19 cellular contexts compared by ENCODE assay signal in genomic region chr16:64133396-64133795, GRCh38.
DNase-seq lines count a peak whose midpoint lies in the region; TF ChIP-seq lines count a peak whose summit lies in the region.
"Had no signal": no experiment of that assay in that cellular context is flagged by ENCODE, and none has a peak within 500 bp of the region (broad histone marks: within the 10 kb centered on the region; RNA-seq: fewer than 3 reads in every experiment).

No MANE protein-coding gene starts in this region.

- H3K4me2 ChIP-seq in hepatocyte, result peak overlapping the region; percentile 50

- peaks cover 13% of the 10 kb centered on the region for H3K4me1 ChIP-seq in hepatocyte (ENCODE audit: insufficient read depth)
- H3K4me1 ChIP-seq: Caco-2 had no signal

- no peak for TF ChIP-seq CTCF in hepatocyte (IDR thresholded peaks at IDR 0.05; ENCODE audit: poor library complexity)

- no peaks in the 10 kb centered on the region for H4K20me1 ChIP-seq in hepatocyte (ENCODE audit: insufficient read depth, poor library complexity, severe bottlenecking)

- H3K4me3 Mint-ChIP-seq in activated T-helper 1 cell treated with anti-CD3 and anti-CD28 coated beads, Interleukin-12 subunit alpha, Interleukin-12 subunit beta, Interleukin-2, Interleukin-4 antibody, amounts not matched to agents 30 ng/mL and 10 ng/mL and 1 ng/mL, durations not matched to agents 14 hours and 24 hours and 36 hours, result no peak overlapping the region
- H3K4me3 Mint-ChIP-seq: activated CD8-positive, alpha-beta T cell treated with anti-CD3 and anti-CD28 coated beads, Interleukin-2, amount 10 ng/mL, durations not matched to agents 7 days and 5 days; activated naive CD8-positive, alpha-beta T cell treated with anti-CD3 and anti-CD28 coated beads, Interleukin-2, amount 10 ng/mL, durations not matched to agents 7 days and 5 days; natural killer cell had no signal

- intact Hi-C loops in activated T-helper 1 cell treated with anti-CD3 and anti-CD28 coated beads, Interleukin-12 subunit alpha, Interleukin-12 subunit beta, Interleukin-2, Interleukin-4 antibody, amounts not matched to agents 30 ng/mL and 10 ng/mL and 1 ng/mL, durations not matched to agents 14 hours and 24 hours and 36 hours (cut with micrococcal nuclease), result no loop called here

- H3K79me2 ChIP-seq in hepatocyte, result no peaks in the 10 kb centered on the region

- H3K36me3 Mint-ChIP-seq in activated T-helper 1 cell treated with anti-CD3 and anti-CD28 coated beads, Interleukin-12 subunit alpha, Interleukin-12 subunit beta, Interleukin-2, Interleukin-4 antibody, amounts not matched to agents 30 ng/mL and 10 ng/mL and 1 ng/mL, durations not matched to agents 14 hours and 24 hours and 36 hours (ENCODE audit: low read depth), result no peaks in the 10 kb centered on the region
- H3K36me3 Mint-ChIP-seq: activated naive CD8-positive, alpha-beta T cell treated with anti-CD3 and anti-CD28 coated beads, Interleukin-2, amount 10 ng/mL, durations not matched to agents 7 days and 5 days; natural killer cell had no signal

- H2AFZ ChIP-seq in hepatocyte, result peak overlapping the region; percentile 46

- no peaks in the 10 kb centered on the region for H3K27me3 Mint-ChIP-seq in activated T-helper 1 cell treated with anti-CD3 and anti-CD28 coated beads, Interleukin-12 subunit alpha, Interleukin-12 subunit beta, Interleukin-2, Interleukin-4 antibody, amounts not matched to agents 30 ng/mL and 10 ng/mL and 1 ng/mL, durations not matched to agents 14 hours and 24 hours and 36 hours (ENCODE audit: insufficient read depth)
- H3K27me3 Mint-ChIP-seq: activated naive CD8-positive, alpha-beta T cell treated with anti-CD3 and anti-CD28 coated beads, Interleukin-2, amount 10 ng/mL, durations not matched to agents 7 days and 5 days had no signal

- H3K4me1 Mint-ChIP-seq in activated T-helper 1 cell treated with anti-CD3 and anti-CD28 coated beads, Interleukin-12 subunit alpha, Interleukin-12 subunit beta, Interleukin-2, Interleukin-4 antibody, amounts not matched to agents 30 ng/mL and 10 ng/mL and 1 ng/mL, durations not matched to agents 14 hours and 24 hours and 36 hours (ENCODE audit: low read depth), result no peaks in the 10 kb centered on the region
- H3K4me1 Mint-ChIP-seq: activated naive CD8-positive, alpha-beta T cell treated with anti-CD3 and anti-CD28 coated beads, Interleukin-2, amount 10 ng/mL, durations not matched to agents 7 days and 5 days; natural killer cell had no signal

- no peaks in the 10 kb centered on the region for H3K9me3 ChIP-seq in hepatocyte (ENCODE audit: low read depth)
- H3K9me3 ChIP-seq: Caco-2 had no signal

- H3K36me3 ChIP-seq in hepatocyte (replicated peaks; ENCODE audit: insufficient read depth, low read depth), result no peaks in the 10 kb centered on the region

- peak overlapping the region; percentile 8 for H3K27ac ChIP-seq in hepatocyte

- H3K4me3 ChIP-seq in hepatocyte, result no peak overlapping the region
- H3K4me3 ChIP-seq: GM12878 had no signal

- H3K9me3 Mint-ChIP-seq in activated T-helper 1 cell treated with anti-CD3 and anti-CD28 coated beads, Interleukin-12 subunit alpha, Interleukin-12 subunit beta, Interleukin-2, Interleukin-4 antibody, amounts not matched to agents 30 ng/mL and 10 ng/mL and 1 ng/mL, durations not matched to agents 14 hours and 24 hours and 36 hours, result peaks cover 17% of the 10 kb centered on the region

- WGBS in hepatocyte (ENCODE audit: low lambda C conversion rate, missing lambda C conversion rate), result 66% methylated on average over 2 of the region's 2 CpGs

- no peaks in the 10 kb centered on the region for H3K9me2 ChIP-seq in hepatocyte (replicated peaks; ENCODE audit: insufficient read depth)

- DNase-seq in G401 (ENCODE audit: low spot score) (peak; percentile 22), SK-MEL-5 (ENCODE audit: low read depth, low spot score) (peak; percentile 31), hepatocyte (ENCODE audit: low spot score) (peak; percentile 8), putamen (ENCODE audit: low spot score) (peak; percentile 27), occipital lobe (lab: John Stamatoyannopoulos, UW) (no peak), KG1 (lab: John Stamatoyannopoulos, UW) (no peak)
- DNase-seq in activated T-helper 1 cell treated with anti-CD3 and anti-CD28 coated beads, Interleukin-12 subunit alpha, Interleukin-12 subunit beta, Interleukin-2, Interleukin-4 antibody, amounts not matched to agents 30 ng/mL and 10 ng/mL and 1 ng/mL, durations not matched to agents 14 hours and 24 hours and 36 hours (ENCODE audit: low spot score), result no peak
- DNase-seq: activated CD4-positive, CD25-positive, alpha-beta regulatory T cell treated with anti-CD3 and anti-CD28 coated beads, Interleukin-2, amount 50 U/mL, for 72 hours; activated CD8-positive, alpha-beta T cell treated with anti-CD3 and anti-CD28 coated beads, Interleukin-2, amount 10 ng/mL, durations not matched to agents 7 days and 5 days; activated effector memory CD4-positive, alpha-beta T cell treated with anti-CD3 and anti-CD28 coated beads, Interleukin-2, amount 50 U/mL, for 16 hours; activated naive CD8-positive, alpha-beta T cell treated with anti-CD3 and anti-CD28 coated beads, Interleukin-2, amount 10 ng/mL, durations not matched to agents 7 days and 5 days; activated T-cell treated with anti-CD3 and anti-CD28 coated beads for 4 hours; Caco-2; DND-41; Kasumi-1; natural killer cell; NCI-H2171 treated with DMSO at 0.1 percent for 48 hours; Right ventricle myocardium superior had no signal

- in situ Hi-C loops in G401 (cut with HindIII; ENCODE audit: low sequenced_read_pairs) (no loop called here), SK-MEL-5 (cut with HindIII; ENCODE audit: low pct_unique_long_range_greater_than_20kb, low sequenced_read_pairs) (no loop called here)

- no peaks in the 10 kb centered on the region for H3K27me3 ChIP-seq in hepatocyte

- no peak overlapping the region for H3K27ac Mint-ChIP-seq in activated T-helper 1 cell treated with anti-CD3 and anti-CD28 coated beads, Interleukin-12 subunit alpha, Interleukin-12 subunit beta, Interleukin-2, Interleukin-4 antibody, amounts not matched to agents 30 ng/mL and 10 ng/mL and 1 ng/mL, durations not matched to agents 14 hours and 24 hours and 36 hours
- H3K27ac Mint-ChIP-seq: activated CD8-positive, alpha-beta T cell treated with anti-CD3 and anti-CD28 coated beads, Interleukin-2, amount 10 ng/mL, durations not matched to agents 7 days and 5 days; activated naive CD8-positive, alpha-beta T cell treated with anti-CD3 and anti-CD28 coated beads, Interleukin-2, amount 10 ng/mL, durations not matched to agents 7 days and 5 days; natural killer cell had no signal

Comparison
In these comparisons a context has a peak if more than half of its experiments do, and no peak if none do; other contexts are left out.
1. DNase-seq: peak in G401 (single experiment), SK-MEL-5 (single experiment), hepatocyte (single experiment) and putamen (single experiment); none in occipital lobe (single experiment), KG1 (single experiment) and activated T-helper 1 cell treated with anti-CD3 and anti-CD28 coated beads, Interleukin-12 subunit alpha, Interleukin-12 subunit beta, Interleukin-2, Interleukin-4 antibody, amounts not matched to agents 30 ng/mL and 10 ng/mL and 1 ng/mL, durations not matched to agents 14 hours and 24 hours and 36 hours (single experiment).